In the genomic region with DNA sequence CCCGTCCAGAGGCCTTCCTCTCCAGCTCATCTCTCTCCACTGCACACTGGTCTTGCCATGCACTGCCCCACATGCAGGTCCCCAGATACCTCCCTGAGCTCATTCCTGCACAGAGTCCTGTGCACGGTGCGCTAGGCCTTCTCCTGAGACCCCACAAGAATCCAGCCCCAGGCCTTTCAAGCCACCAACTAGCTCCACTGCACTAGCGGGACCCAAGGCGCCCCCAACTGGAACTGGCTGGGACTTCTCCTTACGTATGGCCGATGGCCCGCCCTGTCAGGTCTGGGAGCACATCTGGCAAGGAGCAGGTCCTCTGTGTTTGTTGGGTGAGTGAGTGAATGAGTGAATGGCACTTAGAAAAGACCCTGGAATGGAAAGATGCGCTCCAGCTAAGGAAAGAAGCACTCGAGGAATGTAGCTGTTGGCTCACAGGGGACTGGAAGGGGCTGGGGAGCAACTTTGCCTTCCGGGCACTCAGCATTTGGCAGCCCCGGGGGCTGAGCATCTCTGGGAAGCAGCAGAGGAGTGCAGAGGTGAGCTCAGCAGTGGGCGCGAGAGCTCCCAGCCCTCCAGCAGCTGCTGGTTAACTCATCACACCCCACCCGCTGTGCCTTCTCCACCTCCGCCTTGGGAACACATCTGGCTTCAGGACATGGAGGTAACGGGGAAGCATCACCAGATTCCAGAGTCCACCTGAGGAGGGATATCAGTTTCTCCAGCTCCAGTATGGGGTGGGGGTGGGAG, we compare ENCODE assay signal across 11 cellular contexts.
DNase-seq lines count a peak whose midpoint lies in the region; ATAC-seq, FAIRE-seq and TF ChIP-seq lines count a peak whose summit lies in the region.
"Had no signal": no experiment of that assay in that cellular context is flagged by ENCODE, and none has a peak within 500 bp of the region (broad histone marks: within the 10 kb centered on the region; RNA-seq: fewer than 3 reads in every experiment).

No MANE protein-coding gene starts in this region.

- WGBS in HepG2 (ENCODE audit: low lambda C conversion rate): 31% methylated on average over 13 of the region's 17 CpGs
- WGBS in right lobe of liver (ENCODE audit: insufficient coverage, low coverage, low lambda C conversion rate, missing lambda C conversion rate): 61% methylated on average over 9 of the region's 17 CpGs

- CTCF ChIA-PET in HepG2 (lab: Yijun Ruan, JAX; ENCODE audit: low intra/inter-chr PET ratio, low total read pairs): no interaction called here

- no peaks in the 10 kb centered on the region for H4K20me1 ChIP-seq in HepG2 (ENCODE audit: insufficient read depth, low read length)

- TF ChIP-seq POLR2A in HepG2 (IDR thresholded peaks at IDR 0.05; ENCODE audit: insufficient read depth in 1 of 2, low read depth in 2 of 2, low read length in 2 of 2) (no peak), right lobe of liver (IDR thresholded peaks at IDR 0.05) (no peak)

- no peaks in the 10 kb centered on the region for H3K79me2 ChIP-seq in HepG2 (ENCODE audit: insufficient read depth, low read length)

- in situ Hi-C loops in HepG2 (cut with HindIII; ENCODE audit: extremely low pct_ligation_motif_present, low pct_unique_long_range_greater_than_20kb): no loop called here

- no peaks in the 10 kb centered on the region for H3K9me3 ChIP-seq in HepG2 (ENCODE audit: low read length)
- H3K9me3 ChIP-seq in right lobe of liver: no peaks in the 10 kb centered on the region
- no peaks in the 10 kb centered on the region for H3K9me3 ChIP-seq in RWPE2 (ENCODE audit: severe bottlenecking)

- H3K36me3 ChIP-seq in HepG2 (replicated peaks in 1 of 2; ENCODE audit: control insufficient read depth in 1 of 2, insufficient read depth in 2 of 2, low read length in 2 of 2): no peaks in the 10 kb centered on the region
- H3K36me3 ChIP-seq in right lobe of liver: no peaks in the 10 kb centered on the region
- no peaks in the 10 kb centered on the region for H3K36me3 ChIP-seq in RWPE2 (ENCODE audit: low read depth)

- BruUV-seq in HepG2 (replicated peaks; lab: Mats Ljungman, UMichigan): no TSS peak

- POLR2A ChIA-PET in HepG2 (lab: Yijun Ruan, JAX): no interaction called here

- DNase-seq in HepG2 (ENCODE audit: low spot score): no peak
- no peak for DNase-seq in right lobe of liver
- DNase-seq in RWPE2 (ENCODE audit: low spot score): no peak
- DNase-seq in fibroblast of pulmonary artery (ENCODE audit: low read depth): no peak
- no peak for DNase-seq in medulla oblongata (ENCODE audit: extremely low spot score)
- DNase-seq in HTR-8/SVneo (ENCODE audit: insufficient read length, low spot score): no peak
- DNase-seq: midbrain, NCI-H526 treated with DMSO at 0.1 percent for 48 hours had no signal

- H3K27ac ChIP-seq in HepG2 (ENCODE audit: extremely low read length, insufficient read depth, low read length): no peak overlapping the region
- H3K27ac ChIP-seq in right lobe of liver: no peak overlapping the region
- peak overlapping the region; percentile 13 for H3K27ac ChIP-seq in RWPE2 (ENCODE audit: poor library complexity, severe bottlenecking)
- H3K27ac ChIP-seq: epithelial cell of prostate had no signal

- peak; percentile 23; the same call in 1 of the 3 replicates for ATAC-seq in HepG2
- no peak for ATAC-seq in right lobe of liver
- ATAC-seq in RWPE2 (ENCODE audit: low read depth): no peak
- ATAC-seq in HG02763 (IDR thresholded peaks at IDR 0.05; ENCODE audit: unreplicated experiment): no peak
- ATAC-seq in GM19351 (IDR thresholded peaks at IDR 0.05; ENCODE audit: unreplicated experiment): no peak

- H2AFZ ChIP-seq in HepG2 (ENCODE audit: low read length): no peak overlapping the region

- no peak for TF ChIP-seq EP300 in HepG2 (IDR thresholded peaks at IDR 0.05; ENCODE audit: low read depth in 2 of 2, low read length in 2 of 2)
- no peak for TF ChIP-seq EP300 in HepG2 (CRISPR knock-in tag; IDR thresholded peaks at IDR 0.05; ENCODE audit: borderline replicate concordance)

- H3K4me3 ChIP-seq in HepG2 (replicated peaks in 1 of 3; ENCODE audit: insufficient read depth in 1 of 3, low read depth in 2 of 3, low read length in 3 of 3) (no peak overlapping the region), right lobe of liver (no peak overlapping the region), RWPE2 (ENCODE audit: severe bottlenecking) (no peak overlapping the region), fibroblast of pulmonary artery (replicated peaks; ENCODE audit: low read depth, low read length) (no peak overlapping the region)

- TF ChIP-seq CTCF in HepG2 (CRISPR knock-in tag; IDR thresholded peaks at IDR 0.05) (peak; percentile 56), right lobe of liver (IDR thresholded peaks at IDR 0.05) (no peak), RWPE2 (IDR thresholded peaks at IDR 0.05; ENCODE audit: poor library complexity, severe bottlenecking) (no peak), fibroblast of pulmonary artery (IDR thresholded peaks at IDR 0.05; ENCODE audit: low read length, missing control alignments) (peak; percentile 38)

- H3K27me3 ChIP-seq in HepG2 (ENCODE audit: control insufficient read depth in 1 of 2, insufficient read depth in 2 of 2, low read length in 2 of 2): peaks cover 12 to 94% of the 10 kb centered on the region in 2 experiments
- H3K27me3 ChIP-seq in right lobe of liver: no peaks in the 10 kb centered on the region
- H3K27me3 ChIP-seq in RWPE2 (ENCODE audit: insufficient read depth, poor library complexity, severe bottlenecking): no peaks in the 10 kb centered on the region

- FAIRE-seq in HepG2 (lab: Jason Lieb, UNC): no peak
- FAIRE-seq in HTR-8/SVneo (lab: Jason Lieb, UNC): no peak

- no peak overlapping the region for H3K9ac ChIP-seq in HepG2 (ENCODE audit: insufficient read depth, low read depth, low read length)

- intact Hi-C loops in HepG2 (cut with micrococcal nuclease; ENCODE audit: unreplicated experiment): no loop called here
- intact Hi-C loops in right lobe of liver (cut with DNase I): no loop called here

- H3K4me1 ChIP-seq in HepG2 (ENCODE audit: insufficient read depth, low read length) (no peaks in the 10 kb centered on the region), right lobe of liver (no peaks in the 10 kb centered on the region), RWPE2 (ENCODE audit: insufficient read depth, poor library complexity, severe bottlenecking) (peaks cover 6% of the 10 kb centered on the region)

- H3K4me2 ChIP-seq in HepG2 (ENCODE audit: low read depth, low read length): no peak overlapping the region

- TF ChIP-seq RAD21 in HepG2 (CRISPR knock-in tag; IDR thresholded peaks at IDR 0.05): no peak

TF ChIP-seq in HepG2, 621 proteins besides CTCF, POLR2A, EP300 and RAD21:
- TF ChIP-seq STAG1 (CRISPR knock-in tag; IDR thresholded peaks at IDR 0.05) (peak; percentile 39; the same call in 1 of the 2 replicates), KLF9 (CRISPR knock-in tag; IDR thresholded peaks at IDR 0.05; ENCODE audit: low read depth) (no peak), ZBTB3 (CRISPR knock-in tag; IDR thresholded peaks at IDR 0.05; ENCODE audit: borderline replicate concordance, low read depth) (no peak)

Comparison
In these comparisons a context has a peak if more than half of its experiments do, and no peak if none do; other contexts are left out.
1. CTCF ChIP-seq: peak in HepG2 (single experiment) and fibroblast of pulmonary artery (single experiment); none in right lobe of liver (0 of 4) and RWPE2 (single experiment).